In the genomic region with DNA sequence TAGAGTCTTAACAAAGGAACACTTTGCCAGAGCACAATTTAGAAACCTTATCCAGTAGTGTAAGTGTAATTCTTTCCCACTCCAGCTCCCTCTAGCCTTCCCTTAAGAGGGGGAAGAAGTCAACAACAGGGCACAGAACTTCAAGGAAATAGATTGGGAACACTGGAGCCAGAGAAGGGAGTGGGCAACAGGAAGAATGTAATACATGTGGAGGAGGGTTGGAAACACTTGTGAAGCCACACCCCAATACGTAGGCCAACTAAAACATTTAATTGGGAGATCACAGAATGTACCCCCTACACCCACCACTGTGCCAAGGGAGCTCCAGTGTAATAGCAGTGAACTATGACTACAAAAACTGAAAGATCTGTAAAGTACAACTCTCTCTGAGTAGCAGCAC, we compare ENCODE assay signal across 14 cellular contexts.
A peak's percentile ranks its signal among the peaks of the same experiment; 100 is the strongest.
DNase-seq lines count a peak whose midpoint lies in the region; ATAC-seq, FAIRE-seq and TF ChIP-seq lines count a peak whose summit lies in the region.
"Had no signal": no experiment of that assay in that cellular context is flagged by ENCODE, and none has a peak within 500 bp of the region (broad histone marks: within the 10 kb centered on the region; RNA-seq: fewer than 3 reads in every experiment).

No MANE protein-coding gene starts in this region.

- H3K23me2 ChIP-seq in H1 (ENCODE audit: low read depth, low read length) = peaks cover 5% of the 10 kb centered on the region; the same call in 1 of the 2 replicates

- H2BK20ac ChIP-seq in H1 (ENCODE audit: low read length) = no peak overlapping the region

- FAIRE-seq in H1 (lab: Jason Lieb, UNC) = no peak
- FAIRE-seq: A549, D721Med had no signal

- H3K27me3 Mint-ChIP-seq in nephron progenitor cell (ENCODE audit: low read depth, poor library complexity) = no peaks in the 10 kb centered on the region
- no peaks in the 10 kb centered on the region for H3K27me3 Mint-ChIP-seq in activated CD8-positive, alpha-beta memory T cell treated with anti-CD3 and anti-CD28 coated beads, Interleukin-2, amount 10 ng/mL, durations not matched to agents 7 days and 5 days

- no peaks in the 10 kb centered on the region for H3K79me2 ChIP-seq in H1 (ENCODE audit: control insufficient read depth in 1 of 2, insufficient read depth in 2 of 2, low read length in 2 of 2)

- TF ChIP-seq POLR2A in H1 (IDR thresholded peaks at IDR 0.05; ENCODE audit: control extremely low read depth in 1 of 2, low read depth in 2 of 2, low read length in 2 of 2) = no peak

- H3K9me3 ChIP-seq in H1 (ENCODE audit: insufficient read depth in 2 of 2, low read depth in 1 of 2, low read length in 1 of 2) (no peaks in the 10 kb centered on the region), upper lobe of right lung (no peaks in the 10 kb centered on the region)
- H3K9me3 ChIP-seq: A549 had no signal

- H2BK12ac ChIP-seq in H1 (ENCODE audit: low read depth, low read length) = no peak overlapping the region

- intact Hi-C loops in upper lobe of right lung (cut with DNase I) = no loop called here

- no peak overlapping the region for H3K4ac ChIP-seq in H1 (replicated peaks; ENCODE audit: insufficient read length, low read depth, low read length)

- H2BK5ac ChIP-seq in H1 (ENCODE audit: low read depth, low read length) = no peak overlapping the region

- no peak overlapping the region for H4K8ac ChIP-seq in H1 (ENCODE audit: extremely low read depth, insufficient read depth, low read length)

- H2BK15ac ChIP-seq in H1 (ENCODE audit: low read length) = no peak overlapping the region

- H4K20me1 ChIP-seq in H1 (replicated peaks in 1 of 2; ENCODE audit: control insufficient read depth in 1 of 2, insufficient read depth in 2 of 2, low read length in 2 of 2) = no peaks in the 10 kb centered on the region

- DNase-seq in NCI-H226 = peak; percentile 9
- no peak for DNase-seq in H1 (ENCODE audit: low read depth in 1 of 2, low spot score in 2 of 2)
- no peak for DNase-seq in nephron progenitor cell
- no peak for DNase-seq in upper lobe of right lung
- no peak for DNase-seq in stimulated activated CD4-positive, alpha-beta T cell treated with anti-CD3 and anti-CD28 coated beads, Interleukin-4, amount 100 ng/mL, for 24 hours
- no peak for DNase-seq in activated CD8-positive, alpha-beta memory T cell treated with anti-CD3 and anti-CD28 coated beads, Interleukin-2, amount 10 ng/mL, durations not matched to agents 7 days and 5 days
- DNase-seq in NCI-H1694 treated with DMSO at 0.1 percent for 48 hours (lab: John Stamatoyannopoulos, UW) = no peak
- DNase-seq: CD8-positive, alpha-beta T cell; COR-L47; DMS153; H7 had no signal

- peak overlapping the region; percentile 15 for H3K27ac Mint-ChIP-seq in nephron progenitor cell
- H3K27ac Mint-ChIP-seq in activated CD8-positive, alpha-beta memory T cell treated with anti-CD3 and anti-CD28 coated beads, Interleukin-2, amount 10 ng/mL, durations not matched to agents 7 days and 5 days = no peak overlapping the region
- H3K27ac Mint-ChIP-seq: CD14-positive monocyte; CD8-positive, alpha-beta T cell had no signal

- H3K18ac ChIP-seq in H1 (ENCODE audit: extremely low read depth, low read length) = no peak overlapping the region

- no peaks in the 10 kb centered on the region for H3K79me1 ChIP-seq in H1 (ENCODE audit: low read depth, low read length)

- no peaks in the 10 kb centered on the region for H3K36me3 ChIP-seq in H1 (ENCODE audit: control insufficient read depth in 2 of 4, insufficient read depth in 4 of 4, low read length in 3 of 4)
- no peaks in the 10 kb centered on the region for H3K36me3 ChIP-seq in upper lobe of right lung

- no peaks in the 10 kb centered on the region for H3K36me3 Mint-ChIP-seq in nephron progenitor cell (ENCODE audit: low read depth)
- H3K36me3 Mint-ChIP-seq in activated CD8-positive, alpha-beta memory T cell treated with anti-CD3 and anti-CD28 coated beads, Interleukin-2, amount 10 ng/mL, durations not matched to agents 7 days and 5 days = no peaks in the 10 kb centered on the region
- H3K36me3 Mint-ChIP-seq: CD14-positive monocyte; CD8-positive, alpha-beta T cell had no signal

- peaks cover 6% of the 10 kb centered on the region for H3K9me3 Mint-ChIP-seq in nephron progenitor cell
- peaks cover 11% of the 10 kb centered on the region for H3K9me3 Mint-ChIP-seq in activated CD8-positive, alpha-beta memory T cell treated with anti-CD3 and anti-CD28 coated beads, Interleukin-2, amount 10 ng/mL, durations not matched to agents 7 days and 5 days (ENCODE audit: low read depth)

- no peak overlapping the region for H3K4me2 ChIP-seq in H1 (ENCODE audit: insufficient read depth in 1 of 2, low read depth in 2 of 2, low read length in 2 of 2)
- H3K4me2 ChIP-seq: A549 had no signal

- 67% methylated on average over 1 of the region's 1 CpG; no CpG with 5 or more reads in 1 of the 2 experiments for WGBS in H1 (ENCODE audit: extremely low coverage in 1 of 2, insufficient coverage in 1 of 2, insufficient read length in 1 of 2, insufficient replicate concordance in 2 of 2, low coverage in 1 of 2, low lambda C conversion rate in 2 of 2, missing lambda C conversion rate in 1 of 2), 2 experiments

- H2BK120ac ChIP-seq in H1 (replicated peaks; ENCODE audit: low read depth, low read length) = no peak overlapping the region

- H3K4me3 Mint-ChIP-seq in nephron progenitor cell = no peak overlapping the region
- no peak overlapping the region for H3K4me3 Mint-ChIP-seq in activated CD8-positive, alpha-beta memory T cell treated with anti-CD3 and anti-CD28 coated beads, Interleukin-2, amount 10 ng/mL, durations not matched to agents 7 days and 5 days
- H3K4me3 Mint-ChIP-seq: CD14-positive monocyte; CD8-positive, alpha-beta T cell had no signal

- no peak for TF ChIP-seq RAD21 in H1 (IDR thresholded peaks at IDR 0.05 in 1 of 2, conservative IDR thresholded peaks at IDR 0.05 in 1 of 2; ENCODE audit: low read depth in 2 of 2, low read length in 2 of 2)

- H3K27me3 ChIP-seq in H1 (replicated peaks in 1 of 4; ENCODE audit: control insufficient read depth in 3 of 4, extremely low read depth in 1 of 4, insufficient read depth in 3 of 4, low read length in 3 of 4) (no peaks in the 10 kb centered on the region), upper lobe of right lung (no peaks in the 10 kb centered on the region)

- H2AFZ ChIP-seq in H1 (ENCODE audit: low read length) = peak overlapping the region; percentile 80

- no peak overlapping the region for H3K23ac ChIP-seq in H1 (ENCODE audit: insufficient read length)

- no peak overlapping the region for H3K14ac ChIP-seq in H1 (ENCODE audit: insufficient read length)

- CTCF ChIA-PET in H1 (lab: Charles Lee; ENCODE audit: partially characterized antibody) = no interaction called here
- CTCF ChIA-PET in activated CD8-positive, alpha-beta memory T cell treated with anti-CD3 and anti-CD28 coated beads, Interleukin-2, amount 10 ng/mL, durations not matched to agents 7 days and 5 days (lab: Charles Lee) = no interaction called here

- H3K4me1 Mint-ChIP-seq in nephron progenitor cell = peaks cover 8% of the 10 kb centered on the region
- H3K4me1 Mint-ChIP-seq in activated CD8-positive, alpha-beta memory T cell treated with anti-CD3 and anti-CD28 coated beads, Interleukin-2, amount 10 ng/mL, durations not matched to agents 7 days and 5 days = no peaks in the 10 kb centered on the region
- H3K4me1 Mint-ChIP-seq: CD14-positive monocyte had no signal

- H3K56ac ChIP-seq in H1 (replicated peaks; ENCODE audit: insufficient read length, low read depth, low read length) = no peak overlapping the region

- peak; percentile 79 for ATAC-seq in upper lobe of right lung
- ATAC-seq in activated CD8-positive, alpha-beta memory T cell treated with anti-CD3 and anti-CD28 coated beads, Interleukin-2, amount 10 ng/mL, durations not matched to agents 7 days and 5 days = no peak
- ATAC-seq: A549; CD8-positive, alpha-beta T cell had no signal

- H3K4me1 ChIP-seq in H1 (replicated peaks in 1 of 4; ENCODE audit: control insufficient read depth in 3 of 4, insufficient read depth in 4 of 4, low read length in 3 of 4) (no peaks in the 10 kb centered on the region), upper lobe of right lung (no peaks in the 10 kb centered on the region)
- H3K4me1 ChIP-seq: A549 had no signal

- no peak overlapping the region for H3K27ac ChIP-seq in H1 (ENCODE audit: low read depth, low read length)
- no peak overlapping the region for H3K27ac ChIP-seq in upper lobe of right lung
- H3K27ac ChIP-seq: A549 had no signal

- H3K9ac ChIP-seq in H1 (replicated peaks in 1 of 4; ENCODE audit: extremely low read depth in 1 of 4, low read depth in 3 of 4, low read length in 3 of 4) = no peak overlapping the region

- TF ChIP-seq CTCF in H1 (IDR thresholded peaks at IDR 0.05; ENCODE audit: control extremely low read depth in 1 of 3, insufficient read depth in 1 of 3, low read depth in 1 of 3, low read length in 3 of 3) (no peak), nephron progenitor cell (IDR thresholded peaks at IDR 0.05) (no peak), upper lobe of right lung (IDR thresholded peaks at IDR 0.05) (no peak)

- POLR2A ChIA-PET in H1 (lab: Charles Lee; ENCODE audit: partially characterized antibody) = no interaction called here

- TF ChIP-seq EP300 in H1 (IDR thresholded peaks at IDR 0.05; ENCODE audit: borderline replicate concordance in 1 of 2, low read depth in 2 of 2, low read length in 2 of 2) = no peak

- H2AK5ac ChIP-seq in H1 (ENCODE audit: low read depth, low read length) = no peak overlapping the region

- H4K91ac ChIP-seq in H1 (replicated peaks; ENCODE audit: insufficient read length, low read length) = no peak overlapping the region

- no peak overlapping the region for H4K5ac ChIP-seq in H1 (ENCODE audit: insufficient read length, low read depth, low read length)

- H3K4me3 ChIP-seq in H1 (ENCODE audit: extremely low read depth in 1 of 4, insufficient read depth in 2 of 4, low read depth in 3 of 4, low read length in 4 of 4) (no peak overlapping the region), upper lobe of right lung (no peak overlapping the region)
- H3K4me3 ChIP-seq: A549 had no signal

TF ChIP-seq in H1, 55 proteins besides CTCF, POLR2A, EP300 and RAD21 (continues in another document):
- no peak for TF ChIP-seq PHF8 (conservative IDR thresholded peaks at IDR 0.05; ENCODE audit: low read depth, low read length)
- no peak for TF ChIP-seq EGR1 (IDR thresholded peaks at IDR 0.05; ENCODE audit: borderline replicate concordance, low read depth, low read length)
- TF ChIP-seq POU5F1 (IDR thresholded peaks at IDR 0.05; ENCODE audit: low read depth, low read length) = no peak
- no peak for TF ChIP-seq CREB1 (IDR thresholded peaks at IDR 0.05)
- no peak for TF ChIP-seq ZNF274 (IDR thresholded peaks at IDR 0.05; ENCODE audit: borderline replicate concordance, extremely low read depth, low read length)
- no peak for TF ChIP-seq SAP30 (IDR thresholded peaks at IDR 0.05; ENCODE audit: insufficient read depth, insufficient replicate concordance, low read length)
